ENCODE assay signal across 1 cellular context in the genomic region with DNA sequence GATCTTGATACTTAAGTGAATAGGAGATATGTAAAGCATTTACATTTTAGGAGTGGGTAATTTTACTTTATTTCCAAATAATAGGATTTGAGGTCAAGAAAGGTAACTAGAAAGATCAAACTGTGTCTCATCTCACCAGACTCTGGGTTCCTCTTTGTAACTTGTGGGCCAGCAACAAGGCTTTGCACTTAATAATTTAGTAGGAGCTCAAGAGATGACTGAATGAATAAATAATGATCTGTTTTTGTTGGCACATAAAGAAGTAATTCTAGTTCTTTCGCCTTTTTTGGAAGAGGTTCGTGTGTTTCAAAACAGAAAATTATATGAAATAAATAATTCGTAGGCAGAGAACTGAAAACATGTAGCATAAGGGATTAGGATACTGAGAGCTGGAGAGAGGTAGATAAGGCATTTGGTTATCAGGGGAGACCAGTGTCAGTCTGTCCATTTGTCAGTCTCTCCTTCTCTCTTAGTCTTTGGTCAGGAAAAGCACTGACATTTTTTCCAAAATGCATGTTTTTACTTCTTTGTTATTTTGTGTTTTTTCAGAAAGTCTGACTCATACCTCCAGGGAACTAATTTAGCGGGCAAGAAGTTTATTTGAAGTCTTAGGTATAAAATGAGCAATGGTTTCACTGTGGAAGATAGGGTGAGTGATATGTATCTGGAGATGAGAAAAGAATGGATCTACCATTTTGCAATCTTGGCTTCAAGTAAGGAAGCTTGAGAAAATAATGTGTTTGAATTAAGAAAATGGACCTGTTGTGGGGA.
TF ChIP-seq lines count a peak whose summit lies in the region.

No MANE protein-coding gene starts in this region.

TF ChIP-seq in K562, 482 proteins besides CTCF, POLR2A, EP300 and RAD21 (continued from another document and continues in another):
- TF ChIP-seq, protein P1, sequence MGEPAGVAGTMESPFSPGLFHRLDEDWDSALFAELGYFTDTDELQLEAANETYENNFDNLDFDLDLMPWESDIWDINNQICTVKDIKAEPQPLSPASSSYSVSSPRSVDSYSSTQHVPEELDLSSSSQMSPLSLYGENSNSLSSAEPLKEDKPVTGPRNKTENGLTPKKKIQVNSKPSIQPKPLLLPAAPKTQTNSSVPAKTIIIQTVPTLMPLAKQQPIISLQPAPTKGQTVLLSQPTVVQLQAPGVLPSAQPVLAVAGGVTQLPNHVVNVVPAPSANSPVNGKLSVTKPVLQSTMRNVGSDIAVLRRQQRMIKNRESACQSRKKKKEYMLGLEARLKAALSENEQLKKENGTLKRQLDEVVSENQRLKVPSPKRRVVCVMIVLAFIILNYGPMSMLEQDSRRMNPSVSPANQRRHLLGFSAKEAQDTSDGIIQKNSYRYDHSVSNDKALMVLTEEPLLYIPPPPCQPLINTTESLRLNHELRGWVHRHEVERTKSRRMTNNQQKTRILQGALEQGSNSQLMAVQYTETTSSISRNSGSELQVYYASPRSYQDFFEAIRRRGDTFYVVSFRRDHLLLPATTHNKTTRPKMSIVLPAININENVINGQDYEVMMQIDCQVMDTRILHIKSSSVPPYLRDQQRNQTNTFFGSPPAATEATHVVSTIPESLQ (CRISPR knock-in tag; IDR thresholded peaks at IDR 0.05), result no peak
- TF ChIP-seq MCM7 (IDR thresholded peaks at IDR 0.05) (no peak), SPI1 (IDR thresholded peaks at IDR 0.05; ENCODE audit: borderline replicate concordance, low read depth, low read length) (peak; percentile 68; the same call in 1 of the 2 replicates), ZNF23 (CRISPR knock-in tag; IDR thresholded peaks at IDR 0.05) (no peak), SAP30 (IDR thresholded peaks at IDR 0.05; ENCODE audit: borderline replicate concordance, insufficient read depth, low read depth, low read length, poor library complexity, severe bottlenecking) (no peak), HNRNPK (IDR thresholded peaks at IDR 0.05; ENCODE audit: low read depth, low read length, poor library complexity, severe bottlenecking) (no peak), HDAC3 (IDR thresholded peaks at IDR 0.05; ENCODE audit: borderline replicate concordance, partially characterized antibody) (peak; percentile 26), XRCC4 (IDR thresholded peaks at IDR 0.05; ENCODE audit: extremely low read depth, insufficient read depth, insufficient read length) (no peak), U2AF1 (optimal IDR thresholded peaks at IDR 0.05; ENCODE audit: low read depth, low read length) (no peak), SMAD2 (IDR thresholded peaks at IDR 0.05; ENCODE audit: low read depth, low read length) (no peak), L3MBTL2 (IDR thresholded peaks at IDR 0.05) (no peak), ZFP1 (CRISPR knock-in tag; IDR thresholded peaks at IDR 0.05) (no peak), PYGO2 (tag; IDR thresholded peaks at IDR 0.05) (no peak), CEBPB (tag; IDR thresholded peaks at IDR 0.05) (no peak; the same call in 1 of the 2 replicates), BRD9 (IDR thresholded peaks at IDR 0.05; ENCODE audit: low read depth, partially characterized antibody) (peak; percentile 55), ATF1 (CRISPR knock-in tag; IDR thresholded peaks at IDR 0.05) (no peak), ATF1 (tag; IDR thresholded peaks at IDR 0.05) (no peak), SIX5 (IDR thresholded peaks at IDR 0.05; ENCODE audit: borderline replicate concordance in 1 of 2, insufficient read depth in 1 of 2, low read depth in 1 of 2, low read length in 2 of 2) (no peak), MYC (IDR thresholded peaks at IDR 0.05; ENCODE audit: low read depth, low read length) (no peak), MYC (CRISPR knock-in tag; IDR thresholded peaks at IDR 0.05; ENCODE audit: borderline replicate concordance, low read depth) (no peak), ZC3H11A (IDR thresholded peaks at IDR 0.05; ENCODE audit: low read depth, low read length) (no peak), STAG1 (CRISPR knock-in tag; IDR thresholded peaks at IDR 0.05; ENCODE audit: borderline replicate concordance) (no peak), CBFB (CRISPR knock-in tag; IDR thresholded peaks at IDR 0.05) (no peak), KDM1A (IDR thresholded peaks at IDR 0.05) (no peak), SRSF1 (IDR thresholded peaks at IDR 0.05; ENCODE audit: low read depth, low read length) (no peak), BCOR (IDR thresholded peaks at IDR 0.05) (0 out of 2 replicates have a peak, but pooled peaks have one; percentile 23), ZNF780A (CRISPR knock-in tag; IDR thresholded peaks at IDR 0.05) (no peak), PTRF (tag; IDR thresholded peaks at IDR 0.05) (no peak), CBX3 (IDR thresholded peaks at IDR 0.05; ENCODE audit: borderline replicate concordance in 1 of 2, low read length in 2 of 2) (no peak), RB1 (IDR thresholded peaks at IDR 0.05; ENCODE audit: low read depth) (no peak), BHLHE40 (IDR thresholded peaks at IDR 0.05; ENCODE audit: low read length) (no peak), HCFC1 (IDR thresholded peaks at IDR 0.05; ENCODE audit: low read depth, low read length) (no peak), FOXK2 (conservative IDR thresholded peaks at IDR 0.05 in 1 of 2, IDR thresholded peaks at IDR 0.05 in 1 of 2; ENCODE audit: low read depth in 2 of 2) (no peak), ZNF143 (CRISPR knock-in tag; IDR thresholded peaks at IDR 0.05) (no peak), RBM39 (optimal IDR thresholded peaks at IDR 0.05; ENCODE audit: low read depth, low read length) (no peak), TFAM (CRISPR knock-in tag; conservative IDR thresholded peaks at IDR 0.05) (no peak), MAFK (IDR thresholded peaks at IDR 0.05; ENCODE audit: low read length) (no peak), TAL1 (IDR thresholded peaks at IDR 0.05) (peak; percentile 94), MIER1 (IDR thresholded peaks at IDR 0.05; ENCODE audit: low read depth) (no peak), ZNF175 (CRISPR knock-in tag; IDR thresholded peaks at IDR 0.05; ENCODE audit: low read depth) (no peak), BACH1 (tag; IDR thresholded peaks at IDR 0.05) (no peak), HDGF (IDR thresholded peaks at IDR 0.05) (no peak), ZNF583 (CRISPR knock-in tag; IDR thresholded peaks at IDR 0.05) (no peak), MTF1 (CRISPR knock-in tag; IDR thresholded peaks at IDR 0.05; ENCODE audit: borderline replicate concordance) (no peak), DMBX1 (CRISPR knock-in tag; IDR thresholded peaks at IDR 0.05; ENCODE audit: borderline replicate concordance) (peak; percentile 58; the same call in 1 of the 2 replicates), FOXP1 (CRISPR knock-in tag; IDR thresholded peaks at IDR 0.05) (no peak)
- TF ChIP-seq, protein P2, sequence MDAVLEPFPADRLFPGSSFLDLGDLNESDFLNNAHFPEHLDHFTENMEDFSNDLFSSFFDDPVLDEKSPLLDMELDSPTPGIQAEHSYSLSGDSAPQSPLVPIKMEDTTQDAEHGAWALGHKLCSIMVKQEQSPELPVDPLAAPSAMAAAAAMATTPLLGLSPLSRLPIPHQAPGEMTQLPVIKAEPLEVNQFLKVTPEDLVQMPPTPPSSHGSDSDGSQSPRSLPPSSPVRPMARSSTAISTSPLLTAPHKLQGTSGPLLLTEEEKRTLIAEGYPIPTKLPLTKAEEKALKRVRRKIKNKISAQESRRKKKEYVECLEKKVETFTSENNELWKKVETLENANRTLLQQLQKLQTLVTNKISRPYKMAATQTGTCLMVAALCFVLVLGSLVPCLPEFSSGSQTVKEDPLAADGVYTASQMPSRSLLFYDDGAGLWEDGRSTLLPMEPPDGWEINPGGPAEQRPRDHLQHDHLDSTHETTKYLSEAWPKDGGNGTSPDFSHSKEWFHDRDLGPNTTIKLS (IDR thresholded peaks at IDR 0.05; ENCODE audit: borderline replicate concordance, low read depth), result no peak; the same call in 1 of the 2 replicates
- TF ChIP-seq, protein P3, sequence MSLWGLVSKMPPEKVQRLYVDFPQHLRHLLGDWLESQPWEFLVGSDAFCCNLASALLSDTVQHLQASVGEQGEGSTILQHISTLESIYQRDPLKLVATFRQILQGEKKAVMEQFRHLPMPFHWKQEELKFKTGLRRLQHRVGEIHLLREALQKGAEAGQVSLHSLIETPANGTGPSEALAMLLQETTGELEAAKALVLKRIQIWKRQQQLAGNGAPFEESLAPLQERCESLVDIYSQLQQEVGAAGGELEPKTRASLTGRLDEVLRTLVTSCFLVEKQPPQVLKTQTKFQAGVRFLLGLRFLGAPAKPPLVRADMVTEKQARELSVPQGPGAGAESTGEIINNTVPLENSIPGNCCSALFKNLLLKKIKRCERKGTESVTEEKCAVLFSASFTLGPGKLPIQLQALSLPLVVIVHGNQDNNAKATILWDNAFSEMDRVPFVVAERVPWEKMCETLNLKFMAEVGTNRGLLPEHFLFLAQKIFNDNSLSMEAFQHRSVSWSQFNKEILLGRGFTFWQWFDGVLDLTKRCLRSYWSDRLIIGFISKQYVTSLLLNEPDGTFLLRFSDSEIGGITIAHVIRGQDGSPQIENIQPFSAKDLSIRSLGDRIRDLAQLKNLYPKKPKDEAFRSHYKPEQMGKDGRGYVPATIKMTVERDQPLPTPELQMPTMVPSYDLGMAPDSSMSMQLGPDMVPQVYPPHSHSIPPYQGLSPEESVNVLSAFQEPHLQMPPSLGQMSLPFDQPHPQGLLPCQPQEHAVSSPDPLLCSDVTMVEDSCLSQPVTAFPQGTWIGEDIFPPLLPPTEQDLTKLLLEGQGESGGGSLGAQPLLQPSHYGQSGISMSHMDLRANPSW (CRISPR knock-in tag; IDR thresholded peaks at IDR 0.05), result no peak
- TF ChIP-seq, protein P4, sequence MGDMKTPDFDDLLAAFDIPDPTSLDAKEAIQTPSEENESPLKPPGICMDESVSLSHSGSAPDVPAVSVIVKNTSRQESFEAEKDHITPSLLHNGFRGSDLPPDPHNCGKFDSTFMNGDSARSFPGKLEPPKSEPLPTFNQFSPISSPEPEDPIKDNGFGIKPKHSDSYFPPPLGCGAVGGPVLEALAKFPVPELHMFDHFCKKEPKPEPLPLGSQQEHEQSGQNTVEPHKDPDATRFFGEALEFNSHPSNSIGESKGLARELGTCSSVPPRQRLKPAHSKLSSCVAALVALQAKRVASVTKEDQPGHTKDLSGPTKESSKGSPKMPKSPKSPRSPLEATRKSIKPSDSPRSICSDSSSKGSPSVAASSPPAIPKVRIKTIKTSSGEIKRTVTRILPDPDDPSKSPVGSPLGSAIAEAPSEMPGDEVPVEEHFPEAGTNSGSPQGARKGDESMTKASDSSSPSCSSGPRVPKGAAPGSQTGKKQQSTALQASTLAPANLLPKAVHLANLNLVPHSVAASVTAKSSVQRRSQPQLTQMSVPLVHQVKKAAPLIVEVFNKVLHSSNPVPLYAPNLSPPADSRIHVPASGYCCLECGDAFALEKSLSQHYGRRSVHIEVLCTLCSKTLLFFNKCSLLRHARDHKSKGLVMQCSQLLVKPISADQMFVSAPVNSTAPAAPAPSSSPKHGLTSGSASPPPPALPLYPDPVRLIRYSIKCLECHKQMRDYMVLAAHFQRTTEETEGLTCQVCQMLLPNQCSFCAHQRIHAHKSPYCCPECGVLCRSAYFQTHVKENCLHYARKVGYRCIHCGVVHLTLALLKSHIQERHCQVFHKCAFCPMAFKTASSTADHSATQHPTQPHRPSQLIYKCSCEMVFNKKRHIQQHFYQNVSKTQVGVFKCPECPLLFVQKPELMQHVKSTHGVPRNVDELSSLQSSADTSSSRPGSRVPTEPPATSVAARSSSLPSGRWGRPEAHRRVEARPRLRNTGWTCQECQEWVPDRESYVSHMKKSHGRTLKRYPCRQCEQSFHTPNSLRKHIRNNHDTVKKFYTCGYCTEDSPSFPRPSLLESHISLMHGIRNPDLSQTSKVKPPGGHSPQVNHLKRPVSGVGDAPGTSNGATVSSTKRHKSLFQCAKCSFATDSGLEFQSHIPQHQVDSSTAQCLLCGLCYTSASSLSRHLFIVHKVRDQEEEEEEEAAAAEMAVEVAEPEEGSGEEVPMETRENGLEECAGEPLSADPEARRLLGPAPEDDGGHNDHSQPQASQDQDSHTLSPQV (IDR thresholded peaks at IDR 0.05), result 0 out of 2 replicates have a peak, but pooled peaks have one; percentile 30
- TF ChIP-seq, protein P5, sequence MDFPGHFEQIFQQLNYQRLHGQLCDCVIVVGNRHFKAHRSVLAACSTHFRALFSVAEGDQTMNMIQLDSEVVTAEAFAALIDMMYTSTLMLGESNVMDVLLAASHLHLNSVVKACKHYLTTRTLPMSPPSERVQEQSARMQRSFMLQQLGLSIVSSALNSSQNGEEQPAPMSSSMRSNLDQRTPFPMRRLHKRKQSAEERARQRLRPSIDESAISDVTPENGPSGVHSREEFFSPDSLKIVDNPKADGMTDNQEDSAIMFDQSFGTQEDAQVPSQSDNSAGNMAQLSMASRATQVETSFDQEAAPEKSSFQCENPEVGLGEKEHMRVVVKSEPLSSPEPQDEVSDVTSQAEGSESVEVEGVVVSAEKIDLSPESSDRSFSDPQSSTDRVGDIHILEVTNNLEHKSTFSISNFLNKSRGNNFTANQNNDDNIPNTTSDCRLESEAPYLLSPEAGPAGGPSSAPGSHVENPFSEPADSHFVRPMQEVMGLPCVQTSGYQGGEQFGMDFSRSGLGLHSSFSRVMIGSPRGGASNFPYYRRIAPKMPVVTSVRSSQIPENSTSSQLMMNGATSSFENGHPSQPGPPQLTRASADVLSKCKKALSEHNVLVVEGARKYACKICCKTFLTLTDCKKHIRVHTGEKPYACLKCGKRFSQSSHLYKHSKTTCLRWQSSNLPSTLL (IDR thresholded peaks at IDR 0.05), result no peak
- TF ChIP-seq, protein P6, sequence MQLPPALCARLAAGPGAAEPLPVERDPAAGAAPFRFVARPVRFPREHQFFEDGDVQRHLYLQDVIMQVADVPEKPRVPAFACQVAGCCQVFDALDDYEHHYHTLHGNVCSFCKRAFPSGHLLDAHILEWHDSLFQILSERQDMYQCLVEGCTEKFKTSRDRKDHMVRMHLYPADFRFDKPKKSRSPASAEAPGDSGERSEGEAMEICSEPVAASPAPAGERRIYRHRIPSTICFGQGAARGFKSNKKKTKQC (CRISPR knock-in tag; IDR thresholded peaks at IDR 0.05), result no peak
- TF ChIP-seq, protein P7, sequence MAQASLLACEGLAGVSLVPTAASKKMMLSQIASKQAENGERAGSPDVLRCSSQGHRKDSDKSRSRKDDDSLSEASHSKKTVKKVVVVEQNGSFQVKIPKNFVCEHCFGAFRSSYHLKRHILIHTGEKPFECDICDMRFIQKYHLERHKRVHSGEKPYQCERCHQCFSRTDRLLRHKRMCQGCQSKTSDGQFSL (CRISPR knock-in tag; IDR thresholded peaks at IDR 0.05), result no peak
- TF ChIP-seq, protein P7 (tag; IDR thresholded peaks at IDR 0.05), result no peak
